22 cellular contexts compared by ENCODE assay signal in the genomic region with DNA sequence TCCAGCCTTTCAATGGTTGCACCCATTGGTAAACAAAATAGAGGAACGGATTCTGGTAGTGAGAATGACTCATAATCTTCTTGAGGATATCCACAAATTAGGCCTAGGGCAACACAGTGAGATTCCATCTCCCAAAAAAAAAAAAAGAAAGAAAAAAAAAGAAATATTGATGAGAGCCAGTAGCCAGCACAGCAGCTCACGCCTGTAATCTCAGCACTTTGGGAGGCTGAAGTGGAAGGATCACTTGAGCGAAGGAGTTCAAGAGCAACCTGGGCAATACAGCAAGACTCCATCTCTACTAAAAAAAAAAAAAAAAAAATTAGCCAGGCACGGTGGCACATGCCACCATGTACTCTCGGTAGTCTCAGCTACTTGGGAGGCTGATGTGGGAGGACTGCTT.
"Had no signal": no experiment of that assay in that cellular context is flagged by ENCODE, and none has a peak within 500 bp of the region (broad histone marks: within the 10 kb centered on the region; RNA-seq: fewer than 3 reads in every experiment).

No MANE protein-coding gene starts in this region.

- H3K27me3 ChIP-seq: body of pancreas, cardiac muscle cell, esophagus muscularis mucosa, left lung, stomach, suprapubic skin, tibial nerve had no signal

- H3K27ac ChIP-seq: body of pancreas, cardiac muscle cell, esophagus muscularis mucosa, left lung, parathyroid adenoma, stomach, suprapubic skin, tibial nerve, WERI-Rb-1 had no signal

- H3K36me3 ChIP-seq: cardiac muscle cell, WERI-Rb-1 had no signal

- H3K4me1 ChIP-seq: body of pancreas, esophagus muscularis mucosa, left lung, parathyroid adenoma, stomach, suprapubic skin, tibial nerve had no signal

- H3K9me3 ChIP-seq: body of pancreas, esophagus muscularis mucosa, left lung, stomach, suprapubic skin, tibial nerve had no signal

- DNase-seq: activated CD4-positive, alpha-beta T cell treated with anti-CD3 and anti-CD28 coated beads for 1 hour; activated CD4-positive, alpha-beta T cell treated with anti-CD3 and anti-CD28 coated beads, Interleukin-2, amount 50 U/mL, for 1 hour; activated CD8-positive, alpha-beta T cell treated with anti-CD3 and anti-CD28 coated beads, Interleukin-2, amount 10 ng/mL, durations not matched to agents 7 days and 5 days; activated gamma-delta T cell; activated naive CD4-positive, alpha-beta T cell treated with anti-CD3 and anti-CD28 coated beads, Interleukin-2, amount 50 U/mL, for 16 hours; anterior cingulate cortex; body of pancreas; effector CD8-positive, alpha-beta T cell; hippocampal formation; kidney glomerular epithelial cell; left lung; nucleus accumbens; right cardiac atrium; stimulated activated CD4-positive, alpha-beta T cell treated with anti-CD3 and anti-CD28 coated beads, Interleukin-4, amount 100 ng/mL, for 24 hours; stomach; WERI-Rb-1 had no signal

- H3K4me3 ChIP-seq: body of pancreas, cardiac muscle cell, esophagus muscularis mucosa, left lung, lung, stomach, suprapubic skin, tibial nerve had no signal

- ATAC-seq: activated CD8-positive, alpha-beta T cell treated with anti-CD3 and anti-CD28 coated beads, Interleukin-2, amount 10 ng/mL, durations not matched to agents 7 days and 5 days; body of pancreas; left lung; right cardiac atrium had no signal
